Comparison of ENCODE assay signal across 14 cellular contexts in genomic region chr2:134198006-134198634, GRCh38. TPM values are rescaled to one million over a fixed set of nuclear protein-coding genes. Genes with fewer than 3 reads are reported as not detected.
DNase-seq lines count a peak whose midpoint lies in the region; ATAC-seq and TF ChIP-seq lines count a peak whose summit lies in the region.
"Had no signal": no experiment of that assay in that cellular context is flagged by ENCODE, and none has a peak within 500 bp of the region (broad histone marks: within the 10 kb centered on the region; RNA-seq: fewer than 3 reads in every experiment).

No MANE protein-coding gene starts in this region.

- H3K27ac Mint-ChIP-seq in CD4-positive, alpha-beta T cell = peak overlapping the region; percentile 81
- H3K27ac Mint-ChIP-seq in immature natural killer cell = peak overlapping the region in 5 of 6 donors; percentile 36 to 74 (median 45)

- H3K4me3 Mint-ChIP-seq in CD4-positive, alpha-beta T cell = peak overlapping the region; percentile 76
- peak overlapping the region in 2 of 5 donors; percentile 23 to 58 for H3K4me3 Mint-ChIP-seq in immature natural killer cell

- H3K36me3 ChIP-seq in lower lobe of right lung = no peaks in the 10 kb centered on the region
- H3K36me3 ChIP-seq: suprapubic skin had no signal

- POLR2A ChIA-PET in CD4-positive, alpha-beta T cell (lab: Charles Lee) = interaction anchor here (0.6 to 2.5 kb wide), 16 partner anchors 8 to 477 kb away, joined by 3 to 17 read pairs (median 4); no protein-coding TSS in a partner anchor

- no peaks in the 10 kb centered on the region for H3K9me3 Mint-ChIP-seq in CD4-positive, alpha-beta T cell
- no peaks in the 10 kb centered on the region for H3K9me3 Mint-ChIP-seq in immature natural killer cell

- H3K27ac ChIP-seq in CD4-positive, alpha-beta T cell (ENCODE audit: low read depth, low read length) = no peak overlapping the region
- H3K27ac ChIP-seq in lower lobe of right lung = no peak overlapping the region
- H3K27ac ChIP-seq: SJCRH30, suprapubic skin had no signal

- no peaks in the 10 kb centered on the region for H3K9me3 ChIP-seq in CD4-positive, alpha-beta T cell (ENCODE audit: control insufficient read depth, low read length)
- no peaks in the 10 kb centered on the region for H3K9me3 ChIP-seq in lower lobe of right lung
- H3K9me3 ChIP-seq: Caco-2, SJCRH30, suprapubic skin had no signal

- intact Hi-C loops in CD4-positive, alpha-beta T cell (cut with DNase I, micrococcal nuclease) = no loop called here
- intact Hi-C loops in lower lobe of right lung (cut with DNase I) = no loop called here

- no peak for DNase-seq in CD4-positive, alpha-beta T cell
- DNase-seq in NCI-H69 (lab: John Stamatoyannopoulos, UW) (peak; percentile 4), immature natural killer cell (no peak), lower lobe of right lung (no peak), NCI-H1105 treated with DMSO at 0.1 percent for 48 hours (lab: John Stamatoyannopoulos, UW) (no peak), NCI-H1436 treated with DMSO at 0.1 percent for 48 hours (lab: John Stamatoyannopoulos, UW) (no peak)
- DNase-seq: activated effector memory CD4-positive, alpha-beta T cell treated with anti-CD3 and anti-CD28 coated beads, Interleukin-2, amount 50 U/mL, for 16 hours; Caco-2; central memory CD4-positive, alpha-beta T cell; HCEC 1CT; NCI-H187 treated with DMSO at 0.1 percent for 48 hours; SJCRH30 had no signal

- peaks cover 22% of the 10 kb centered on the region for H3K4me1 ChIP-seq in lower lobe of right lung

- ATAC-seq in CD4-positive, alpha-beta T cell (ENCODE audit: poor library complexity) = peak; percentile 34
- ATAC-seq in GM18868 (IDR thresholded peaks at IDR 0.05; ENCODE audit: unreplicated experiment) = peak; percentile 51
- ATAC-seq in lower lobe of right lung = no peak

- CTCF ChIA-PET in CD4-positive, alpha-beta T cell (lab: Charles Lee) = interaction anchor here (0.9 to 4.3 kb wide), 3 partner anchors 9 to 49 kb away, joined by 3 to 28 read pairs (median 3); no protein-coding TSS in a partner anchor

- H3K4me3 ChIP-seq in lower lobe of right lung = no peak overlapping the region
- H3K4me3 ChIP-seq: SJCRH30, suprapubic skin had no signal

- TF ChIP-seq CTCF in CD4-positive, alpha-beta T cell (IDR thresholded peaks at IDR 0.05) = no peak
- no peak for TF ChIP-seq CTCF in lower lobe of right lung (IDR thresholded peaks at IDR 0.05)

- no peaks in the 10 kb centered on the region for H3K27me3 ChIP-seq in CD4-positive, alpha-beta T cell (ENCODE audit: control insufficient read depth, insufficient read depth, low read length)
- H3K27me3 ChIP-seq in lower lobe of right lung (ENCODE audit: low read depth) = no peaks in the 10 kb centered on the region
- H3K27me3 ChIP-seq: SJCRH30, suprapubic skin had no signal

- H3K27me3 Mint-ChIP-seq in CD4-positive, alpha-beta T cell = no peaks in the 10 kb centered on the region
- no peaks in the 10 kb centered on the region for H3K27me3 Mint-ChIP-seq in immature natural killer cell (ENCODE audit: low read depth in 3 of 3)

- H3K4me1 Mint-ChIP-seq in CD4-positive, alpha-beta T cell (ENCODE audit: low read depth) = peaks cover 85% of the 10 kb centered on the region
- H3K4me1 Mint-ChIP-seq in immature natural killer cell = peaks cover 33 to 66% of the 10 kb centered on the region in 2 donors

- H3K36me3 Mint-ChIP-seq in CD4-positive, alpha-beta T cell (ENCODE audit: low read depth) = peaks cover 4% of the 10 kb centered on the region
- H3K36me3 Mint-ChIP-seq in immature natural killer cell = no peaks in the 10 kb centered on the region

RNA-seq across cellular contexts. Expression of gene MGAT5, which starts 55.8 kb away (rescaled TPM):
- 10 to 100 TPM; 77.5 to 77.8 TPM for total RNA-seq in CD4-positive, alpha-beta T cell
- polyA plus RNA-seq in immature natural killer cell = 1 to 10 TPM; 2.2 to 7.3 (median 4.0) TPM
- total RNA-seq in lower lobe of right lung = 61.7 TPM

Comparison
In these comparisons a context has a peak if more than half of its experiments do, and no peak if none do; other contexts are left out.
1. ATAC-seq: peak in CD4-positive, alpha-beta T cell (single experiment) and GM18868 (single experiment); none in lower lobe of right lung (0 of 2).